In genomic region chr1:35539824-35540261, GRCh38 we compare ENCODE assay signal across 1 cellular context.
TF ChIP-seq lines count a peak whose summit lies in the region.

No MANE protein-coding gene starts in this region.

TF ChIP-seq in GM23338, 12 proteins besides CTCF, POLR2A, EP300 and RAD21 (continued from another document):
- TF ChIP-seq REST (IDR thresholded peaks at IDR 0.05; ENCODE audit: unreplicated experiment) (no peak), ZNF114 (CRISPR knock-in tag; IDR thresholded peaks at IDR 0.05) (no peak), ZNF331 (CRISPR knock-in tag; IDR thresholded peaks at IDR 0.05; ENCODE audit: low read depth) (no peak), STAT1 (IDR thresholded peaks at IDR 0.05; ENCODE audit: unreplicated experiment) (no peak), EZH2phosphoT487 (IDR thresholded peaks at IDR 0.05; ENCODE audit: unreplicated experiment) (no peak), NANOG (IDR thresholded peaks at IDR 0.05; ENCODE audit: borderline replicate concordance) (no peak)
- TF ChIP-seq, protein P1, sequence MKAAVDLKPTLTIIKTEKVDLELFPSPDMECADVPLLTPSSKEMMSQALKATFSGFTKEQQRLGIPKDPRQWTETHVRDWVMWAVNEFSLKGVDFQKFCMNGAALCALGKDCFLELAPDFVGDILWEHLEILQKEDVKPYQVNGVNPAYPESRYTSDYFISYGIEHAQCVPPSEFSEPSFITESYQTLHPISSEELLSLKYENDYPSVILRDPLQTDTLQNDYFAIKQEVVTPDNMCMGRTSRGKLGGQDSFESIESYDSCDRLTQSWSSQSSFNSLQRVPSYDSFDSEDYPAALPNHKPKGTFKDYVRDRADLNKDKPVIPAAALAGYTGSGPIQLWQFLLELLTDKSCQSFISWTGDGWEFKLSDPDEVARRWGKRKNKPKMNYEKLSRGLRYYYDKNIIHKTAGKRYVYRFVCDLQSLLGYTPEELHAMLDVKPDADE (IDR thresholded peaks at IDR 0.05): no peak
